ENCODE assay signal across 10 cellular contexts in the genomic region with DNA sequence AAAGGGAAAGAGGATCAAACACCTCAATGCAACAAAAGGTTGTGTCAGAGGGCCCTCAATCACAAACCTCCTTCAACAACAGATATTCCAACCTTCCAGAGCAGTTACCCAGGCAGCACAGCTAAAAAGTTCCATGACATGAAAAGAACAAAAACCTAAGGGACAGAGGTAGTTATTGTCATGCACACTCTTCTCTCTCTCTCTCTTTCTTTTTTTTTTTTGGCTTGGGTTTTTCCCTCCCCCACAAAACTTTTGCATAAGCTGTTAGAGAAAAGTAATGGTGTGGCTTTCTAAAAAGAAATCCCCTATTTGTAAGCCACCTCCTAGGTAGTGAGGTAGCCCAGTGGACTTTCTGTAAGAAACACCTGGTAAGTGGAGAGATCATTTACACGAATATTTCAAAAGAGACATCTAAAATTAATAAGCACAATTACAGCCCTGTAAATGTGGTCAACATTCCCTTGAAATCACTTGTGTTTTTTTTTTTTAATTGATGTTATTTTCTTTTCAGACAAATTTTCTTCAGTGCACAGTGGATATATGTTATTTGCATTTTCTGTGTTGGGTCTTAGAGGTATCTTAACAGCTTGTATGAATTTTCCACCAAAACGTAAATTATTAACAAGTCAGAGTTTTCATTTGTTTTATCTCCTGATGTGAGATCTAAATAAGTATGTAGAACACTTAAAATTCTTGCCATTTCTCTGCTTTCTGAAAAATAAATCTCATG. TPM values are rescaled to one million over a fixed set of nuclear protein-coding genes. Genes with fewer than 3 reads are reported as not detected.
DNase-seq lines count a peak whose midpoint lies in the region; ATAC-seq and TF ChIP-seq lines count a peak whose summit lies in the region.
"Had no signal": no experiment of that assay in that cellular context is flagged by ENCODE, and none has a peak within 500 bp of the region (broad histone marks: within the 10 kb centered on the region; RNA-seq: fewer than 3 reads in every experiment).

No MANE protein-coding gene starts in this region.

- no peak for TF ChIP-seq CTCF in Caco-2 (IDR thresholded peaks at IDR 0.05; ENCODE audit: insufficient read depth in 1 of 2, low read depth in 1 of 2, low read length in 1 of 2, severe bottlenecking in 1 of 2, unreplicated experiment in 1 of 2)

- no peaks in the 10 kb centered on the region for H3K27me3 Mint-ChIP-seq in naive B cell
- peaks cover 20% of the 10 kb centered on the region for H3K27me3 Mint-ChIP-seq in Caco-2 (ENCODE audit: insufficient read depth, unreplicated experiment)

- POLR2A ChIA-PET in Caco-2 (lab: Charles Lee), result no interaction called here

- no peak overlapping the region for H3K4me3 ChIP-seq in Caco-2 (ENCODE audit: low read depth, low read length)

- BruUV-seq in Caco-2 (replicated peaks; lab: Mats Ljungman, UMichigan), result no TSS peak

- H3K4me3 Mint-ChIP-seq in naive B cell, result peak overlapping the region in 7 of 8 donors; percentile 0 to 41 (median 17)
- H3K4me3 Mint-ChIP-seq in Caco-2 (ENCODE audit: unreplicated experiment), result no peak overlapping the region
- H3K4me3 Mint-ChIP-seq: activated CD4-positive, alpha-beta memory T cell treated with anti-CD3 and anti-CD28 coated beads for 36 hours had no signal

- no peaks in the 10 kb centered on the region for H3K9me3 Mint-ChIP-seq in naive B cell
- no peaks in the 10 kb centered on the region for H3K9me3 Mint-ChIP-seq in Caco-2 (ENCODE audit: unreplicated experiment)
- H3K9me3 Mint-ChIP-seq: activated CD4-positive, alpha-beta memory T cell treated with anti-CD3 and anti-CD28 coated beads for 36 hours had no signal

- CTCF ChIA-PET in Caco-2 (lab: Charles Lee), result no interaction called here

- intact Hi-C loops in Caco-2 (cut with micrococcal nuclease; ENCODE audit: unreplicated experiment), result no loop called here

- peak overlapping the region in 4 of 6 donors; percentile 8 to 62 (median 41) for H3K27ac Mint-ChIP-seq in naive B cell
- H3K27ac Mint-ChIP-seq in Caco-2 (ENCODE audit: unreplicated experiment), result no peak overlapping the region
- H3K27ac Mint-ChIP-seq: activated CD4-positive, alpha-beta memory T cell treated with anti-CD3 and anti-CD28 coated beads for 36 hours had no signal

- peak; percentile 54 for DNase-seq in naive B cell
- DNase-seq in Caco-2, result no peak
- DNase-seq in NCI-H526 treated with DMSO at 0.1 percent for 48 hours (lab: John Stamatoyannopoulos, UW), result no peak
- DNase-seq in AG08396 (ENCODE audit: low spot score), result no peak
- DNase-seq in stimulated activated CD4-positive, alpha-beta T cell treated with anti-CD3 and anti-CD28 coated beads, Interleukin-15, amount 100 ng/mL, for 24 hours, result no peak
- DNase-seq: activated CD4-positive, alpha-beta memory T cell treated with anti-CD3 and anti-CD28 coated beads for 36 hours had no signal

- ATAC-seq in GM18520 (IDR thresholded peaks at IDR 0.05; ENCODE audit: unreplicated experiment) (peak; percentile 70), GM21737 (IDR thresholded peaks at IDR 0.05; ENCODE audit: unreplicated experiment) (peak; percentile 69), HG03565 (IDR thresholded peaks at IDR 0.05; ENCODE audit: unreplicated experiment) (peak; percentile 75), naive B cell (ENCODE audit: low read depth in 2 of 2) (peak; percentile 96)
- ATAC-seq: esophagus mucosa had no signal

- no peaks in the 10 kb centered on the region; the same call in 1 of the 2 replicates for H3K4me1 ChIP-seq in Caco-2

- H3K36me3 ChIP-seq in Caco-2 (ENCODE audit: control insufficient read depth, insufficient read depth, low read length), result no peaks in the 10 kb centered on the region

- H3K9me3 ChIP-seq in Caco-2, result no peaks in the 10 kb centered on the region

- H3K36me3 Mint-ChIP-seq in naive B cell, result peaks cover 0 to 7% of the 10 kb centered on the region in 2 donors
- H3K36me3 Mint-ChIP-seq in Caco-2 (ENCODE audit: insufficient read depth, unreplicated experiment), result no peaks in the 10 kb centered on the region
- H3K36me3 Mint-ChIP-seq: activated CD4-positive, alpha-beta memory T cell treated with anti-CD3 and anti-CD28 coated beads for 36 hours had no signal

- H3K4me1 Mint-ChIP-seq in naive B cell (peaks cover 22 to 34% (median 24%) of the 10 kb centered on the region in 3 donors), Caco-2 (ENCODE audit: low read depth, unreplicated experiment) (no peaks in the 10 kb centered on the region)

- H3K27me3 ChIP-seq in Caco-2 (replicated peaks; ENCODE audit: control insufficient read depth, insufficient read depth, low read length), result peaks cover 9% of the 10 kb centered on the region

RNA-seq across cellular contexts. Expression of a gene that starts 48.4 kb away (rescaled TPM):
- polyA plus RNA-seq in naive B cell (ENCODE audit: low read depth in 6 of 6), result 10 to 100 TPM; 62.2 to 96.5 (median 73.1) TPM
- not detected in 2 replicates for total RNA-seq in Caco-2 (2022)
